8 cellular contexts compared by ENCODE assay signal in genomic region chr16:69563605-69564580, GRCh38. TPM values are rescaled to one million over a fixed set of nuclear protein-coding genes. Genes with fewer than 3 reads are reported as not detected.
DNase-seq lines count a peak whose midpoint lies in the region; ATAC-seq lines count a peak whose summit lies in the region.

No MANE protein-coding gene starts in this region.

- no peak overlapping the region for H4K91ac ChIP-seq in trophoblast cell (ENCODE audit: low read depth, low read length)

- CTCF ChIA-PET in CD8-positive, alpha-beta memory T cell (lab: Charles Lee) = interaction anchor here (1.1 to 1.5 kb wide), 3 partner anchors 27 to 191 kb away, joined by 3 to 6 read pairs (median 5); partner anchors contain the start of gene NOB1

- H3K4me3 Mint-ChIP-seq in CD8-positive, alpha-beta memory T cell = peak overlapping the region; percentile 79 to 94 (median 90)

- peaks cover 26% of the 10 kb centered on the region for H3K4me1 ChIP-seq in CD8-positive, alpha-beta memory T cell (ENCODE audit: insufficient read depth, low read length)
- peaks cover 2 to 5% of the 10 kb centered on the region in 2 experiments for H3K4me1 ChIP-seq in trophoblast cell (ENCODE audit: control insufficient read depth in 1 of 2, insufficient read depth in 2 of 2, low read length in 2 of 2)

- no peak overlapping the region for H2AK5ac ChIP-seq in trophoblast cell (ENCODE audit: low read length)

- no peak overlapping the region for H3K4ac ChIP-seq in trophoblast cell (ENCODE audit: low read depth, low read length)

- no peak overlapping the region for H3K9ac ChIP-seq in trophoblast cell (ENCODE audit: low read length)

- POLR2A ChIA-PET in CD8-positive, alpha-beta memory T cell (lab: Charles Lee) = interaction anchor here (0.6 to 0.9 kb wide), 4 partner anchors 178 to 224 kb away, joined by 3 to 5 read pairs (median 4); partner anchors contain the start of gene TERF2

- H3K14ac ChIP-seq in trophoblast cell (ENCODE audit: low read length) = no peak overlapping the region

- H2BK5ac ChIP-seq in trophoblast cell (ENCODE audit: low read depth, low read length, poor library complexity) = no peak overlapping the region

- H2AFZ ChIP-seq in trophoblast cell (ENCODE audit: insufficient read depth, low read length, poor library complexity) = no peak overlapping the region

- no peaks in the 10 kb centered on the region for H3K9me3 ChIP-seq in CD8-positive, alpha-beta memory T cell (ENCODE audit: low read length)
- H3K9me3 ChIP-seq in trophoblast cell (ENCODE audit: insufficient read depth, low read depth, low read length) = no peaks in the 10 kb centered on the region

- peaks cover 0 to 3% of the 10 kb centered on the region in 2 donors for H3K27me3 Mint-ChIP-seq in CD8-positive, alpha-beta memory T cell

- H3K27me3 ChIP-seq in CD8-positive, alpha-beta memory T cell (ENCODE audit: insufficient read depth, low read length, poor library complexity, severe bottlenecking) = no peaks in the 10 kb centered on the region
- no peaks in the 10 kb centered on the region for H3K27me3 ChIP-seq in trophoblast cell (ENCODE audit: insufficient read depth, low read length)

- no peak overlapping the region for H3K18ac ChIP-seq in trophoblast cell (ENCODE audit: low read length)

- H4K12ac ChIP-seq in trophoblast cell (ENCODE audit: low read depth, low read length) = no peak overlapping the region

- no peak overlapping the region for H2BK120ac ChIP-seq in trophoblast cell (ENCODE audit: insufficient read depth, low read length, poor library complexity)

- H2BK12ac ChIP-seq in trophoblast cell (ENCODE audit: low read length) = no peak overlapping the region

- DNase-seq in CD8-positive, alpha-beta memory T cell = peak; percentile 13 to 55 (median 42)
- DNase-seq in KBM-7 (peak; percentile 88), ecto neural progenitor cell (ENCODE audit: low spot score) (peak; percentile 51), trophoblast cell (peak; percentile 27 to 36), foreskin melanocyte (no peak), NCI-H1417 treated with DMSO at 0.1 percent for 48 hours (lab: John Stamatoyannopoulos, UW) (no peak)

- ATAC-seq in GM21447 (IDR thresholded peaks at IDR 0.05; ENCODE audit: unreplicated experiment) = peak; percentile 45
- peak; percentile 87 to 88 for ATAC-seq in activated CD4-positive, CD25-positive, alpha-beta regulatory T cell treated with anti-CD3 and anti-CD28 coated beads, Interleukin-2, amount 50 U/mL, for 24 hours

- peaks cover 0 to 14% (median 0%) of the 10 kb centered on the region in 3 donors for H3K36me3 Mint-ChIP-seq in CD8-positive, alpha-beta memory T cell

- H3K36me3 ChIP-seq in CD8-positive, alpha-beta memory T cell (ENCODE audit: insufficient read depth, low read length) = no peaks in the 10 kb centered on the region
- H3K36me3 ChIP-seq in trophoblast cell (ENCODE audit: control insufficient read depth in 1 of 2, insufficient read depth in 2 of 2, low read length in 2 of 2) = no peaks in the 10 kb centered on the region

- peak overlapping the region; percentile 59 for H3K4me3 ChIP-seq in CD8-positive, alpha-beta memory T cell (ENCODE audit: low read length)
- no peak overlapping the region for H3K4me3 ChIP-seq in trophoblast cell (ENCODE audit: low read depth, low read length)

- no peak overlapping the region for H3K23ac ChIP-seq in trophoblast cell (ENCODE audit: low read length)

- H3K9me3 Mint-ChIP-seq in CD8-positive, alpha-beta memory T cell = no peaks in the 10 kb centered on the region

- no peak overlapping the region for H3K4me2 ChIP-seq in trophoblast cell (ENCODE audit: low read length)

- H3K79me2 ChIP-seq in trophoblast cell (ENCODE audit: control insufficient read depth, insufficient read depth, low read length, poor library complexity) = peaks cover 18% of the 10 kb centered on the region

- in situ Hi-C loops in KBM-7 (cut with MboI; ENCODE audit: low pct_unique_long_range_greater_than_20kb, low sequenced_read_pairs) = no loop called here

- H3K4me1 Mint-ChIP-seq in CD8-positive, alpha-beta memory T cell = peaks cover 34 to 49% (median 37%) of the 10 kb centered on the region in 3 donors

- peak overlapping the region; percentile 92 to 99 (median 97) for H3K27ac Mint-ChIP-seq in CD8-positive, alpha-beta memory T cell

- no CpG with 5 or more reads among the region's 13 CpGs for WGBS in trophoblast cell (ENCODE audit: extremely low coverage, insufficient coverage, insufficient read length)

- no peak overlapping the region for H4K8ac ChIP-seq in trophoblast cell (ENCODE audit: low read depth, low read length)

- H3K27ac ChIP-seq in CD8-positive, alpha-beta memory T cell (ENCODE audit: low read depth, low read length) = peak overlapping the region; percentile 86
- no peak overlapping the region for H3K27ac ChIP-seq in trophoblast cell (ENCODE audit: low read depth, low read length)

- H3K79me1 ChIP-seq in trophoblast cell (ENCODE audit: low read length) = peaks cover 16% of the 10 kb centered on the region

RNA-seq across cellular contexts. Expression of gene NFAT5, which starts 1.9 kb away (rescaled TPM):
- total RNA-seq in CD8-positive, alpha-beta memory T cell = 10 to 100 TPM; 39.0 to 41.0 TPM
- polyA plus RNA-seq in CD8-positive, alpha-beta memory T cell = 11.3 TPM
- 26.0 and 26.1 TPM in 2 replicates for polyA plus RNA-seq in trophoblast cell (2013)

Comparison
In these comparisons a context has a peak if more than half of its experiments do, and no peak if none do; other contexts are left out.
1. DNase-seq: peak in CD8-positive, alpha-beta memory T cell (5 of 5), KBM-7 (single experiment), ecto neural progenitor cell (single experiment) and trophoblast cell (2 of 2); none in foreskin melanocyte (single experiment) and NCI-H1417 treated with DMSO at 0.1 percent for 48 hours (single experiment).